Comparison of ENCODE assay signal across 8 cellular contexts in genomic region chr10:22229756-22230330, GRCh38. TPM values are rescaled to one million over a fixed set of nuclear protein-coding genes. Genes with fewer than 3 reads are reported as not detected.
A peak's percentile ranks its signal among the peaks of the same experiment; 100 is the strongest.
DNase-seq lines count a peak whose midpoint lies in the region; ATAC-seq and TF ChIP-seq lines count a peak whose summit lies in the region.

No MANE protein-coding gene starts in this region.

- peak overlapping the region; percentile 69 for H3K4me3 ChIP-seq in colonic mucosa
- H3K4me3 ChIP-seq in mucosa of stomach (ENCODE audit: low read length): peak overlapping the region; percentile 29

- intact Hi-C loops in colonic mucosa (cut with DNase I): loop anchor here (2.0 to 10.0 kb wide), 2 partner anchors 87 to 235 kb away; partner anchors contain the start of gene COMMD3

- TF ChIP-seq CTCF in colonic mucosa (IDR thresholded peaks at IDR 0.05): no peak

- peak overlapping the region; percentile 94 for H3K9ac ChIP-seq in ES-I3 (ENCODE audit: low read depth, low read length)
- peak overlapping the region in 1 of 2 donors; percentile 68 for H3K9ac ChIP-seq in colonic mucosa (ENCODE audit: low read depth in 2 of 2, low read length in 2 of 2)
- peak overlapping the region; percentile 75 for H3K9ac ChIP-seq in mucosa of stomach (ENCODE audit: low read length)

- H3K36me3 ChIP-seq in ES-I3 (ENCODE audit: insufficient read depth, low read length) (no peaks in the 10 kb centered on the region), colonic mucosa (no peaks in the 10 kb centered on the region), mucosa of stomach (ENCODE audit: control insufficient read depth, insufficient read depth, low read length) (no peaks in the 10 kb centered on the region)

- no peak for ATAC-seq in HG02884 (IDR thresholded peaks at IDR 0.05; ENCODE audit: unreplicated experiment)

- H3K27ac ChIP-seq in colonic mucosa: no peak overlapping the region

- no peaks in the 10 kb centered on the region for H3K9me3 ChIP-seq in ES-I3 (ENCODE audit: control insufficient read depth, insufficient read depth, low read length)
- H3K9me3 ChIP-seq in colonic mucosa: no peaks in the 10 kb centered on the region
- H3K9me3 ChIP-seq in mucosa of stomach (ENCODE audit: control insufficient read depth, low read length): no peaks in the 10 kb centered on the region

- H3K4me1 ChIP-seq in ES-I3 (ENCODE audit: insufficient read depth, low read length) (no peaks in the 10 kb centered on the region), colonic mucosa (no peaks in the 10 kb centered on the region), mucosa of stomach (ENCODE audit: control insufficient read depth, insufficient read depth, low read length) (peaks cover 3% of the 10 kb centered on the region)

- H3K27me3 ChIP-seq in colonic mucosa (no peaks in the 10 kb centered on the region), mucosa of stomach (ENCODE audit: control insufficient read depth, insufficient read depth, low read length) (no peaks in the 10 kb centered on the region)

- DNase-seq in NCI-H526 treated with DMSO at 0.1 percent for 48 hours (lab: John Stamatoyannopoulos, UW) (peak; percentile 45), colonic mucosa (no peak), NCI-H2081 treated with DMSO at 0.1 percent for 48 hours (lab: John Stamatoyannopoulos, UW) (no peak), mucosa of gallbladder (ENCODE audit: low spot score) (no peak), HCEC 1CT (no peak)

RNA-seq across cellular contexts. Expression of gene EBLN1, which starts 12.0 kb away (rescaled TPM):
- total RNA-seq in colonic mucosa: not detected
- not detected for total RNA-seq in mucosa of gallbladder
